In the genomic region with DNA sequence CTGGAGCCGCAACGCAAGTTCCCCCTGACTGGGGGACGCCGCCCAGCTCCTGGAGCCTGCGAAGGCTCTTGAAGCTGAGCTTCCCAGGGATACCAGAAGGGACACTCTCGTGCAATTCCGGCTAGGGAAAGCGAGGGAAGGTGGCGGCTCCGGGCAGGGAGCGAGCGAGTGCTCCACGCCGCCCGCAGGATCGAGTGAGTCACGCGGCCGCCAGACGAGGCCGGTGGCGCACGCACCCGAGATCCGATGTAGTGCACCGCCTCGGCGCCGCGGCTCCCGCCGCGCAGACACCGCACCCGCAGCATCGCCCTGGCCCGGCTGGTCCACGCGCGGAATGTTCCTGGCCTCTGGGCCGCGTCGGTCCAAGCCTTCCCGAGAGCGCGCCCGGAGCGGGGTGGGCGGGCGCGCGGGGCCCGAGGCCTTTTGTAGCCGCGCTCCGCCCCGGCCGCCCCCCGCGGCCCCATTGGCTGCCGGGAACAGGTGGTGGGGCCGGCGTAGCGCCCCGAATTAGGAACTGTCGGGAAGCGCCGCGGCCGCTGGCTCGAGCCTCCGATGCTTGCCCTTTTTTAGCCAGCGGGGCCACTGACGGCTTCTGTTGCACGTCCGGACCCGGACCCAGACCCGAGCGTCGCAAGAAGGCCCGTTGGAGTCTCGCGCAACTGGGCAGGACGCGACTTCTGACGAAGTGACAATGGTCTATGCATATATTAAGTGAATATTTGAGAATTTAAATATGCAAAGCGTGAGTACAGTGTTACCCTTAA, we compare ENCODE assay signal across 8 cellular contexts. TPM values are rescaled to one million over a fixed set of nuclear protein-coding genes. Genes with fewer than 3 reads are reported as not detected.
A peak's percentile ranks its signal among the peaks of the same experiment; 100 is the strongest.
DNase-seq lines count a peak whose midpoint lies in the region; ATAC-seq and TF ChIP-seq lines count a peak whose summit lies in the region.

A gene with protein sequence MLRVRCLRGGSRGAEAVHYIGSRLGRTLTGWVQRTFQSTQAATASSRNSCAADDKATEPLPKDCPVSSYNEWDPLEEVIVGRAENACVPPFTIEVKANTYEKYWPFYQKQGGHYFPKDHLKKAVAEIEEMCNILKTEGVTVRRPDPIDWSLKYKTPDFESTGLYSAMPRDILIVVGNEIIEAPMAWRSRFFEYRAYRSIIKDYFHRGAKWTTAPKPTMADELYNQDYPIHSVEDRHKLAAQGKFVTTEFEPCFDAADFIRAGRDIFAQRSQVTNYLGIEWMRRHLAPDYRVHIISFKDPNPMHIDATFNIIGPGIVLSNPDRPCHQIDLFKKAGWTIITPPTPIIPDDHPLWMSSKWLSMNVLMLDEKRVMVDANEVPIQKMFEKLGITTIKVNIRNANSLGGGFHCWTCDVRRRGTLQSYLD (minus strand): TSS at position 396 of the 764 bp plus-strand sequence. CDS start 91 bp downstream, at position 305.

- peak within 1 kb of the TSS; percentile 84 for H2AFZ ChIP-seq in PC-3 (ENCODE audit: low read length)

- no TSS peak for BruUV-seq in PC-3 (replicated peaks; lab: Mats Ljungman, UMichigan)

- no peaks in the 10 kb centered on the region for H3K9me2 ChIP-seq in PC-3 (replicated peaks; ENCODE audit: low read length)

- H3K36me3 Mint-ChIP-seq in CD8-positive, alpha-beta memory T cell: peaks cover 0 to 3% (median 0%) of the 10 kb centered on the region in 3 donors
- peaks cover 3% of the 10 kb centered on the region for H3K36me3 Mint-ChIP-seq in type B pancreatic cell

- no peaks in the 10 kb centered on the region for H3K36me3 ChIP-seq in CD8-positive, alpha-beta memory T cell (ENCODE audit: insufficient read depth, low read length)
- no peaks in the 10 kb centered on the region for H3K36me3 ChIP-seq in PC-3 (ENCODE audit: low read depth, low read length)

- H3K27ac Mint-ChIP-seq in CD8-positive, alpha-beta memory T cell: peak within 1 kb of the TSS in 2 of 8 donors; percentile 1 to 20
- no peak within 1 kb of the TSS for H3K27ac Mint-ChIP-seq in type B pancreatic cell

- no peaks in the 10 kb centered on the region for H3F3A ChIP-seq in PC-3 (ENCODE audit: low read length, unreplicated experiment)

- no peaks in the 10 kb centered on the region for H4K20me1 ChIP-seq in PC-3 (ENCODE audit: low read length)

- H3K4me3 Mint-ChIP-seq in CD8-positive, alpha-beta memory T cell: peak within 1 kb of the TSS; percentile 53 to 80 (median 74)
- H3K4me3 Mint-ChIP-seq in type B pancreatic cell: peak within 1 kb of the TSS; percentile 90

- intact Hi-C loops in PC-3 (cut with micrococcal nuclease): loop anchor here (2.0 kb wide), 1 partner anchor 20 kb away; no protein-coding TSS in a partner anchor

- no peaks in the 10 kb centered on the region for H3K9me3 ChIP-seq in CD8-positive, alpha-beta memory T cell (ENCODE audit: low read length)
- no peaks in the 10 kb centered on the region for H3K9me3 ChIP-seq in PC-3 (ENCODE audit: low read length)

- H3K4me3 ChIP-seq in CD8-positive, alpha-beta memory T cell (ENCODE audit: low read length): peak within 1 kb of the TSS; percentile 57
- peak within 1 kb of the TSS; percentile 64 for H3K4me3 ChIP-seq in PC-3 (ENCODE audit: low read length)

- no peak within 1 kb of the TSS for H3K27ac ChIP-seq in CD8-positive, alpha-beta memory T cell (ENCODE audit: low read depth, low read length)
- no peak within 1 kb of the TSS for H3K27ac ChIP-seq in PC-3 (ENCODE audit: low read length)

- POLR2A ChIA-PET in CD8-positive, alpha-beta memory T cell (lab: Charles Lee): no interaction called here
- POLR2A ChIA-PET in PC-3 (lab: Charles Lee; ENCODE audit: unreplicated experiment): interaction anchor here (0.5 to 0.6 kb wide), 2 partner anchors 8 to 89 kb away, joined by 3 read pairs; no protein-coding TSS in a partner anchor

- DNase-seq in CD8-positive, alpha-beta memory T cell: peak; percentile 4 to 55 (median 15)
- DNase-seq in GM19238 (ENCODE audit: insufficient read length, low spot score) (peak; percentile 71), PC-3 (peak; percentile 75), glomerular visceral epithelial cell (ENCODE audit: extremely low spot score) (peak; percentile 82), non-pigmented ciliary epithelial cell (ENCODE audit: low read depth) (peak; percentile 38), type B pancreatic cell (ENCODE audit: extremely low spot score, unreplicated experiment) (peak; percentile 82)
- peak; percentile 63 for DNase-seq in activated naive CD4-positive, alpha-beta T cell treated with anti-CD3 and anti-CD28 coated beads, Interleukin-2, amount 50 U/mL, for 16 hours

- peaks cover 55 to 76% of the 10 kb centered on the region in 2 donors for H3K27me3 Mint-ChIP-seq in CD8-positive, alpha-beta memory T cell
- H3K27me3 Mint-ChIP-seq in type B pancreatic cell: peaks cover 79% of the 10 kb centered on the region

- peaks cover 34% of the 10 kb centered on the region for H3K27me3 ChIP-seq in CD8-positive, alpha-beta memory T cell (ENCODE audit: insufficient read depth, low read length, poor library complexity, severe bottlenecking)
- H3K27me3 ChIP-seq in PC-3 (ENCODE audit: low read length): peaks cover 22% of the 10 kb centered on the region

- ATAC-seq in HG03342 (IDR thresholded peaks at IDR 0.05; ENCODE audit: unreplicated experiment) (peak; percentile 75), PC-3 (peak; percentile 96)

- H3K4me1 ChIP-seq in CD8-positive, alpha-beta memory T cell (ENCODE audit: insufficient read depth, low read length): peaks cover 11% of the 10 kb centered on the region
- H3K4me1 ChIP-seq in PC-3 (ENCODE audit: insufficient read depth, low read length): peaks cover 6% of the 10 kb centered on the region

- no peaks in the 10 kb centered on the region for H3K79me2 ChIP-seq in PC-3 (ENCODE audit: low read length)

- peaks cover 14 to 22% (median 22%) of the 10 kb centered on the region in 3 donors for H3K4me1 Mint-ChIP-seq in CD8-positive, alpha-beta memory T cell
- H3K4me1 Mint-ChIP-seq in type B pancreatic cell (ENCODE audit: unreplicated experiment): no peaks in the 10 kb centered on the region

- peak within 1 kb of the TSS; percentile 89 for H3K4me2 ChIP-seq in PC-3 (ENCODE audit: low read length)

- TF ChIP-seq CTCF in PC-3 (conservative IDR thresholded peaks at IDR 0.05; ENCODE audit: low read depth, low read length) (peak; percentile 57), type B pancreatic cell (conservative IDR thresholded peaks at IDR 0.05) (peak; percentile 70)

- H3K9ac ChIP-seq in PC-3 (ENCODE audit: low read length): no peak within 1 kb of the TSS

- H3K9me3 Mint-ChIP-seq in CD8-positive, alpha-beta memory T cell: peaks cover 0 to 2% (median 0%) of the 10 kb centered on the region in 5 donors
- H3K9me3 Mint-ChIP-seq in type B pancreatic cell: no peaks in the 10 kb centered on the region

- CTCF ChIA-PET in CD8-positive, alpha-beta memory T cell (lab: Charles Lee): no interaction called here
- CTCF ChIA-PET in PC-3 (lab: Charles Lee): interaction anchor here (0.6 kb wide), 1 partner anchor 73 kb away, joined by 3 read pairs; no protein-coding TSS in a partner anchor

RNA-seq across cellular contexts. Expression of the gene that starts here (rescaled TPM):
- 1 to 10 TPM; 1.9 to 2.4 TPM for total RNA-seq in CD8-positive, alpha-beta memory T cell
- 0.43 TPM for polyA plus RNA-seq in CD8-positive, alpha-beta memory T cell
- total RNA-seq in PC-3 (2014; rRNA removed) (0.86 and 0.87 TPM in 2 replicates), type B pancreatic cell (ENCODE audit: low replicate concordance) (17.8 and 26.8 TPM in 2 replicates)

Comparison
In these comparisons a context has a peak if more than half of its experiments do, and no peak if none do; other contexts are left out.
1. Peak in DNase-seq, ATAC-seq, H3K4me3 ChIP-seq and H3K4me2 ChIP-seq in PC-3; RNA of the gene not detected or under 1 TPM.
2. DNase-seq: peak in every context shown above with its lines; median percentile 82 in glomerular visceral epithelial cell; 82 in type B pancreatic cell; 75 in PC-3; 71 in GM19238; 63 in activated naive CD4-positive, alpha-beta T cell treated with anti-CD3 and anti-CD28 coated beads, Interleukin-2, amount 50 U/mL, for 16 hours; 38 in non-pigmented ciliary epithelial cell; 15 in CD8-positive, alpha-beta memory T cell.